Comparison of ENCODE assay signal across 16 cellular contexts in the genomic region with DNA sequence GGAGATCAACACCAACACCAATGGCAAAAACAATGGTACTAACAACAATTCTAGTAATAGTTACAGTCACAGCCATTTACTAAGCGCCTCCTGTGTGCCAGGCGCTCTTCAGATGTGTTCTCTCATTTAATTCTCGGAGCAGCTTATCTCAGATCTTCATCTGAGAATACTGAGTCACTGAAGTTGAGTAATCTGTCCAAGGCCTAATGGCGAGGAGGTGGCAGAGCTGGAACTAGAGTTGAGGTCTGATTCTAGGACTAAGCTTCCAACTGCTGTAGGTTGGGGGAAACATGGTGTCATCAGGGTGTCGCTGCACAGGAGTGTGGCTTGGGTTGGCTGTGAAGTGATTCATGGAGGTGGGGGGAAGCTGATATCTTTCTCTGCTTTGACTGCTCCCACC.
A peak's percentile ranks its signal among the peaks of the same experiment; 100 is the strongest.
DNase-seq lines count a peak whose midpoint lies in the region; ATAC-seq and TF ChIP-seq lines count a peak whose summit lies in the region.
"Had no signal": no experiment of that assay in that cellular context is flagged by ENCODE, and none has a peak within 500 bp of the region (broad histone marks: within the 10 kb centered on the region; RNA-seq: fewer than 3 reads in every experiment).

No MANE protein-coding gene starts in this region.

- H3K27ac Mint-ChIP-seq in activated T-cell treated with anti-CD3 and anti-CD28 coated beads, Interleukin-2, amount 50 U/mL, for 24 hours, result no peak overlapping the region
- H3K27ac Mint-ChIP-seq in stimulated activated naive CD8-positive, alpha-beta T cell treated with anti-CD3 and anti-CD28 coated beads, Interleukin-15, amount 100 ng/mL, for 72 hours, result no peak overlapping the region
- H3K27ac Mint-ChIP-seq: activated CD4-positive, alpha-beta T cell treated with anti-CD3 and anti-CD28 coated beads, Interleukin-2, amount 10 ng/mL, durations not matched to agents 7 days and 5 days; T-helper 17 cell had no signal

- H3K9me3 ChIP-seq in RWPE2 (ENCODE audit: severe bottlenecking) (no peaks in the 10 kb centered on the region), gastrocnemius medialis (no peaks in the 10 kb centered on the region)
- H3K9me3 ChIP-seq: suprapubic skin had no signal

- no peaks in the 10 kb centered on the region for H3K36me3 ChIP-seq in RWPE2 (ENCODE audit: low read depth)
- H3K36me3 ChIP-seq in gastrocnemius medialis, result peaks cover 0 to 37% of the 10 kb centered on the region in 2 donors
- H3K36me3 ChIP-seq: suprapubic skin had no signal

- peaks cover 17% of the 10 kb centered on the region for H3K27me3 Mint-ChIP-seq in activated T-cell treated with anti-CD3 and anti-CD28 coated beads, Interleukin-2, amount 50 U/mL, for 24 hours
- peaks cover 23% of the 10 kb centered on the region for H3K27me3 Mint-ChIP-seq in stimulated activated naive CD8-positive, alpha-beta T cell treated with anti-CD3 and anti-CD28 coated beads, Interleukin-15, amount 100 ng/mL, for 72 hours

- H3K4me3 Mint-ChIP-seq in activated T-cell treated with anti-CD3 and anti-CD28 coated beads, Interleukin-2, amount 50 U/mL, for 24 hours, result no peak overlapping the region
- H3K4me3 Mint-ChIP-seq in stimulated activated naive CD8-positive, alpha-beta T cell treated with anti-CD3 and anti-CD28 coated beads, Interleukin-15, amount 100 ng/mL, for 72 hours, result no peak overlapping the region
- H3K4me3 Mint-ChIP-seq: activated CD4-positive, alpha-beta T cell treated with anti-CD3 and anti-CD28 coated beads, Interleukin-2, amount 10 ng/mL, durations not matched to agents 7 days and 5 days; central memory CD8-positive, alpha-beta T cell; neural crest cell; T-helper 17 cell had no signal

- H3K4me1 ChIP-seq in RWPE2 (ENCODE audit: insufficient read depth, poor library complexity, severe bottlenecking) (no peaks in the 10 kb centered on the region), gastrocnemius medialis (peaks cover 11% of the 10 kb centered on the region in 2 donors)

- no peak for ATAC-seq in RWPE2 (ENCODE audit: low read depth)
- ATAC-seq in gastrocnemius medialis, result no peak
- ATAC-seq in stimulated activated naive CD8-positive, alpha-beta T cell treated with anti-CD3 and anti-CD28 coated beads, Interleukin-15, amount 100 ng/mL, for 72 hours, result no peak
- no peak for ATAC-seq in GM21390 (IDR thresholded peaks at IDR 0.05; ENCODE audit: unreplicated experiment)
- ATAC-seq: T-helper 17 cell had no signal

- TF ChIP-seq POLR2A in gastrocnemius medialis (IDR thresholded peaks at IDR 0.05), result no peak

- H3K27me3 ChIP-seq in RWPE2 (ENCODE audit: insufficient read depth, poor library complexity, severe bottlenecking) (no peaks in the 10 kb centered on the region), dorsolateral prefrontal cortex (no peaks in the 10 kb centered on the region), gastrocnemius medialis (no peaks in the 10 kb centered on the region)
- H3K27me3 ChIP-seq: suprapubic skin had no signal

- H3K27ac ChIP-seq in RWPE2 (ENCODE audit: poor library complexity, severe bottlenecking) (no peak overlapping the region), dorsolateral prefrontal cortex (peak overlapping the region in 11 of 59 donors; percentile 3 to 58 (median 33)), gastrocnemius medialis (peak overlapping the region in 3 of 4 donors; percentile 3 to 19 (median 5))
- H3K27ac ChIP-seq: suprapubic skin had no signal

- no peaks in the 10 kb centered on the region for H3K36me3 Mint-ChIP-seq in activated T-cell treated with anti-CD3 and anti-CD28 coated beads, Interleukin-2, amount 50 U/mL, for 24 hours (ENCODE audit: low read depth)

- in situ Hi-C loops in gastrocnemius medialis (cut with MboI; ENCODE audit: low sequenced_read_pairs in 4 of 4), result loop anchor here in 3 of 4 donors (25.0 kb wide), 1 partner anchor 178 kb away; no protein-coding TSS in a partner anchor

- intact Hi-C loops in dorsolateral prefrontal cortex (cut with DNase I), result loop anchor here (5.0 to 10.0 kb wide), 3 partner anchors 188 to 1135 kb away; a partner anchor contains a TSS
- intact Hi-C loops in gastrocnemius medialis (cut with DNase I; ENCODE audit: low total_unique reads), result loop anchor here (10.0 kb wide), 1 partner anchor 385 kb away; no protein-coding TSS in a partner anchor

- no peak for TF ChIP-seq CTCF in RWPE2 (IDR thresholded peaks at IDR 0.05; ENCODE audit: poor library complexity, severe bottlenecking)
- no peak for TF ChIP-seq CTCF in dorsolateral prefrontal cortex (IDR thresholded peaks at IDR 0.05 in 54 of 56, conservative IDR thresholded peaks at IDR 0.05 in 2 of 56; ENCODE audit: low read depth in 1 of 56, partially characterized antibody in 56 of 56)
- no peak for TF ChIP-seq CTCF in gastrocnemius medialis (IDR thresholded peaks at IDR 0.05 in 4 of 5, conservative IDR thresholded peaks at IDR 0.05 in 1 of 5)

- no peaks in the 10 kb centered on the region for H3K9me3 Mint-ChIP-seq in activated T-cell treated with anti-CD3 and anti-CD28 coated beads, Interleukin-2, amount 50 U/mL, for 24 hours
- no peaks in the 10 kb centered on the region for H3K9me3 Mint-ChIP-seq in stimulated activated naive CD8-positive, alpha-beta T cell treated with anti-CD3 and anti-CD28 coated beads, Interleukin-15, amount 100 ng/mL, for 72 hours
- H3K9me3 Mint-ChIP-seq: activated CD4-positive, alpha-beta T cell treated with anti-CD3 and anti-CD28 coated beads, Interleukin-2, amount 10 ng/mL, durations not matched to agents 7 days and 5 days; central memory CD8-positive, alpha-beta T cell; neural crest cell had no signal

- H3K4me1 Mint-ChIP-seq in activated T-cell treated with anti-CD3 and anti-CD28 coated beads, Interleukin-2, amount 50 U/mL, for 24 hours (ENCODE audit: low read depth), result peaks cover 6% of the 10 kb centered on the region
- peaks cover 14% of the 10 kb centered on the region for H3K4me1 Mint-ChIP-seq in stimulated activated naive CD8-positive, alpha-beta T cell treated with anti-CD3 and anti-CD28 coated beads, Interleukin-15, amount 100 ng/mL, for 72 hours
- H3K4me1 Mint-ChIP-seq: central memory CD8-positive, alpha-beta T cell had no signal

- peak; percentile 6 for DNase-seq in activated T-cell treated with anti-CD3 and anti-CD28 coated beads, Interleukin-2, amount 50 U/mL, for 24 hours
- DNase-seq in activated T-cell treated with anti-CD3 and anti-CD28 coated beads for 4 hours, result no peak
- peak; percentile 3 for DNase-seq in RWPE2 (ENCODE audit: low spot score)
- DNase-seq in dorsolateral prefrontal cortex, result peak in 8 of 10 donors; percentile 5 to 46 (median 22)
- DNase-seq in gastrocnemius medialis, result peak in 1 of 2 donors; percentile 6
- DNase-seq in stimulated activated naive CD8-positive, alpha-beta T cell treated with anti-CD3 and anti-CD28 coated beads, Interleukin-15, amount 100 ng/mL, for 72 hours, result no peak
- DNase-seq in SK-N-DZ (ENCODE audit: low spot score), result no peak
- DNase-seq: activated CD4-positive, alpha-beta T cell treated with anti-CD3 and anti-CD28 coated beads, Interleukin-2, amount 10 ng/mL, durations not matched to agents 7 days and 5 days; activated gamma-delta T cell treated with Interleukin-2 at 50 U/mL for 16 hours; Calu3; NCI-H1092; T-helper 17 cell had no signal

- H3K4me3 ChIP-seq in RWPE2 (ENCODE audit: severe bottlenecking) (no peak overlapping the region), dorsolateral prefrontal cortex (no peak overlapping the region), gastrocnemius medialis (no peak overlapping the region)
- H3K4me3 ChIP-seq: suprapubic skin had no signal

Comparison
In these comparisons a context has a peak if more than half of its experiments do, and no peak if none do; other contexts are left out.
1. DNase-seq: peak in activated T-cell treated with anti-CD3 and anti-CD28 coated beads, Interleukin-2, amount 50 U/mL, for 24 hours (single experiment), RWPE2 (single experiment) and dorsolateral prefrontal cortex (8 of 10); none in activated T-cell treated with anti-CD3 and anti-CD28 coated beads for 4 hours (single experiment), stimulated activated naive CD8-positive, alpha-beta T cell treated with anti-CD3 and anti-CD28 coated beads, Interleukin-15, amount 100 ng/mL, for 72 hours (0 of 2) and SK-N-DZ (single experiment).